In the genomic region with DNA sequence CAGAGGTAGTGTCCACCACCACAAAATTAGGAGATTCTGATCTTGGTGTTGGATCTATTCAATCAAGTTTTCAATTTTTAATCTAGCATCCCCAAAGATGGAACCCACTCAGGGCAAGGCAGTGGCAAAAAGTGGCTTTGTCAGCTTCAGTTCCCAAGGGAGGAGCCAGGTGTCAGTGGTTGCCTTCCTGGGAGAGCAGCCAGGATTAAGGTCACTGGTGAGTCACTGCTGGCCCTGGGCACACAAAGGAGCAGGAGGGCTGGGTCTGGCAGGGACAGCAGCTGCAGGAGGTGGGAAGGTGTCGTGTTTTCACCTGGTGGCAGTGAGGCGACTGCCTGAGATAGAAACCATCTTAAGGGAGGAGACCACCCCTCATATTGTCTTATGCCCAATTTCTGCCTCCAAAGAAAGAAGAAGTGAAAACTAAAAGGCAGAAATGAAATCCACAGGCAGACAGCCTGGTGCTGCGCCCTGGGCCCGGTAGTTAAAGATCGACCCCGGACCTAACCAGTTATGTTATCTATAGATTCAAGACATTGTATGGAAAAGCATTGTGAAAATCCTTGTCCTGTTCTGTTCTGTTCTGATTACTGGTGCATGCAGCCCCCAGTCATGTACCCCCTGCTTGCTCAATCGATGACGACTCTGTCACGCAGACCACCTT, we compare ENCODE assay signal across 8 cellular contexts. TPM values are rescaled to one million over a fixed set of nuclear protein-coding genes. Genes with fewer than 3 reads are reported as not detected.
DNase-seq lines count a peak whose midpoint lies in the region; ATAC-seq and TF ChIP-seq lines count a peak whose summit lies in the region.

No MANE protein-coding gene starts in this region.

- TF ChIP-seq POLR2A in spleen (IDR thresholded peaks at IDR 0.05): no peak

- peak; percentile 55 for DNase-seq in HCEC 1CT
- peak; percentile 59 to 86 for DNase-seq in NCI-H524 (lab: John Stamatoyannopoulos, UW)
- peak; percentile 80 for DNase-seq in endodermal cell
- DNase-seq in progenitor cell of endocrine pancreas (ENCODE audit: low spot score, unreplicated experiment): no peak
- DNase-seq in GM10266 (ENCODE audit: extremely low spot score): no peak
- no peak for DNase-seq in spleen
- DNase-seq in naive thymus-derived CD8-positive, alpha-beta T cell: no peak

- H3K9me3 ChIP-seq in endodermal cell (ENCODE audit: control insufficient read depth, low read length) (no peaks in the 10 kb centered on the region), spleen (no peaks in the 10 kb centered on the region)

- H3K36me3 ChIP-seq in endodermal cell (ENCODE audit: control insufficient read depth, insufficient read depth, low read length): no peaks in the 10 kb centered on the region
- no peaks in the 10 kb centered on the region for H3K36me3 ChIP-seq in spleen

- H3K4me1 ChIP-seq in endodermal cell (ENCODE audit: control insufficient read depth, insufficient read depth, low read length) (no peaks in the 10 kb centered on the region), spleen (peaks cover 0 to 5% (median 4%) of the 10 kb centered on the region in 6 donors)

- H3K9me3 Mint-ChIP-seq in endodermal cell (peaks cover 10% of the 10 kb centered on the region), progenitor cell of endocrine pancreas (ENCODE audit: low read depth) (peaks cover 3% of the 10 kb centered on the region)
- no peaks in the 10 kb centered on the region for H3K9me3 Mint-ChIP-seq in naive thymus-derived CD8-positive, alpha-beta T cell

- H3K4me3 ChIP-seq in endodermal cell (ENCODE audit: low read length) (no peak overlapping the region), spleen (no peak overlapping the region)

- no peak overlapping the region for H3K9ac ChIP-seq in endodermal cell (ENCODE audit: extremely low read depth, low read length, poor library complexity, severe bottlenecking)

- TF ChIP-seq CTCF in endodermal cell (conservative IDR thresholded peaks at IDR 0.05): peak; percentile 38
- TF ChIP-seq CTCF in progenitor cell of endocrine pancreas (IDR thresholded peaks at IDR 0.05; ENCODE audit: unreplicated experiment): no peak
- no peak for TF ChIP-seq CTCF in GM10266 (IDR thresholded peaks at IDR 0.05; ENCODE audit: control insufficient read depth, insufficient read depth, low read depth, missing control alignments)
- TF ChIP-seq CTCF in spleen (IDR thresholded peaks at IDR 0.05 in 8 of 11, conservative IDR thresholded peaks at IDR 0.05 in 3 of 11): no peak

- H3K4me1 Mint-ChIP-seq in endodermal cell: peaks cover 2% of the 10 kb centered on the region
- H3K4me1 Mint-ChIP-seq in progenitor cell of endocrine pancreas (ENCODE audit: low read depth): peaks cover 8% of the 10 kb centered on the region
- H3K4me1 Mint-ChIP-seq in naive thymus-derived CD8-positive, alpha-beta T cell: peaks cover 5 to 11% (median 6%) of the 10 kb centered on the region in 4 donors

- H3K27ac ChIP-seq in endodermal cell (ENCODE audit: low read depth, low read length) (no peak overlapping the region), spleen (no peak overlapping the region)

- ATAC-seq in naive thymus-derived CD8-positive, alpha-beta T cell: no peak
- no peak for ATAC-seq in GM21360 (IDR thresholded peaks at IDR 0.05; ENCODE audit: unreplicated experiment)

- POLR2A ChIA-PET in naive thymus-derived CD8-positive, alpha-beta T cell (lab: Charles Lee): no interaction called here

- 93% methylated on average over 8 to 9 of the region's 9 CpGs for WGBS in endodermal cell (ENCODE audit: insufficient coverage in 1 of 2, insufficient read length in 1 of 2), 2 experiments
- 62 to 83% (median 78%) methylated on average over 9 of the region's 9 CpGs for WGBS in spleen, 5 donors

- H3K27ac Mint-ChIP-seq in endodermal cell: no peak overlapping the region
- H3K27ac Mint-ChIP-seq in progenitor cell of endocrine pancreas: peak overlapping the region; percentile 12
- no peak overlapping the region for H3K27ac Mint-ChIP-seq in naive thymus-derived CD8-positive, alpha-beta T cell

- H3K27me3 ChIP-seq in endodermal cell (ENCODE audit: control insufficient read depth, insufficient read depth, low read length, poor library complexity, severe bottlenecking) (no peaks in the 10 kb centered on the region), spleen (replicated peaks in 1 of 7) (peaks cover 0 to 8% (median 0%) of the 10 kb centered on the region in 7 donors)

- no peak overlapping the region for H3K4me3 Mint-ChIP-seq in endodermal cell
- no peak overlapping the region for H3K4me3 Mint-ChIP-seq in progenitor cell of endocrine pancreas (ENCODE audit: low read depth)
- H3K4me3 Mint-ChIP-seq in naive thymus-derived CD8-positive, alpha-beta T cell: no peak overlapping the region

- H3K36me3 Mint-ChIP-seq in endodermal cell (ENCODE audit: low read depth): no peaks in the 10 kb centered on the region
- no peaks in the 10 kb centered on the region for H3K36me3 Mint-ChIP-seq in progenitor cell of endocrine pancreas (ENCODE audit: insufficient read depth)
- H3K36me3 Mint-ChIP-seq in naive thymus-derived CD8-positive, alpha-beta T cell: no peaks in the 10 kb centered on the region

- intact Hi-C loops in spleen (cut with DNase I; ENCODE audit: low total_unique reads): no loop called here

- peaks cover 10% of the 10 kb centered on the region for H3K27me3 Mint-ChIP-seq in endodermal cell (ENCODE audit: insufficient read depth)
- H3K27me3 Mint-ChIP-seq in progenitor cell of endocrine pancreas: no peaks in the 10 kb centered on the region
- H3K27me3 Mint-ChIP-seq in naive thymus-derived CD8-positive, alpha-beta T cell: peaks cover 0 to 7% (median 1%) of the 10 kb centered on the region in 5 donors

RNA-seq across cellular contexts. Expression of a gene that starts 5.9 kb away (rescaled TPM):
- total RNA-seq in endodermal cell: 10 to 100 TPM; 13.3 TPM
- polyA plus RNA-seq in endodermal cell (2013, experiment 1 of 2): 20.3 TPM
- 19.7 TPM for polyA plus RNA-seq in endodermal cell (2013, experiment 2 of 2)
- 15.2 and 16.4 TPM in 2 replicates for total RNA-seq in progenitor cell of endocrine pancreas
- total RNA-seq in spleen: 1 to 10 TPM; 2.7 to 4.6 (median 4.0) TPM
- 1 to 10 TPM in 2 of 3 donors, under 1 TPM in 1; 1.00 to 2.4 (median 1.7) TPM for polyA plus RNA-seq in spleen
- 1 to 10 TPM; 7.5 TPM for total RNA-seq in naive thymus-derived CD8-positive, alpha-beta T cell
- 1 to 10 TPM; 1.0 to 1.8 (median 1.4) TPM for polyA plus RNA-seq in naive thymus-derived CD8-positive, alpha-beta T cell

Comparison
In these comparisons a context has a peak if more than half of its experiments do, and no peak if none do; other contexts are left out.
1. DNase-seq: peak in HCEC 1CT (single experiment), NCI-H524 (2 of 2) and endodermal cell (single experiment); none in progenitor cell of endocrine pancreas (single experiment), GM10266 (single experiment), spleen (single experiment) and naive thymus-derived CD8-positive, alpha-beta T cell (0 of 10).